In the genomic region with DNA sequence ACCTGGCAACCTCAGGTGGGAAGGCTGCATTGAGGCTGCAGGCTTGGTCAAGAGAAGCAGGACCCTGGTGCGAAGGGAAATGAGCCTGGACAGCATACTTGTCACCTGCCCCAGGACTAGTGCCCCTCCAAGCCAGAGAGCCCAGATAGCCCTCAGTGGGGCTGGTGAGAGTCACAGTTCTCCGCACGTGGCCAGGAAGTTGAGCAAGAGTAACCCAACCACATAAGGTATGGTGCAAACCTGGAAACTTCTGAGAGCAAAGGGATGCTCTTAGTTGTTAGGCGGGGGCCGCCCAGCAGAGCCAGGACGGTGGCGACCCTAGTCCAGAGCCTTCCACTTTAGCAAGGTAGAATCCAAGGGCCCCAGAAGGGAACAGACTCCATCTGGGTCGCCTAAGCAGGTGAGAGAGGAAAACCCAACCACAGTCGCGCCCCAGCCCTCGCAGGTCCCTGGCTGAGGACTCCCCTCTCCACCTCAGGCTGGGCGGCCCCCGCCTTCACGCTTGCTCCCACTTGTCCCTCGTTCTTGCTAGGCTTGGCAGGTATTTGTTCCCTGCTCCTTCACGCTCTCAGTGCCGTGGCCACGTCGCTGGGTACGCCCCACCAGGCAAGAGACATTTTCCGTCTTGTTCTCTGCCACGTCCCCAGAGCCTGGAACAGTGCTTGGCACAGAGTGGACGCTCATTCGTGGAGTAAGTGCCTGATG, we compare ENCODE assay signal across 9 cellular contexts. TPM values are rescaled to one million over a fixed set of nuclear protein-coding genes. Genes with fewer than 3 reads are reported as not detected.
DNase-seq lines count a peak whose midpoint lies in the region; ATAC-seq and TF ChIP-seq lines count a peak whose summit lies in the region.
"Had no signal": no experiment of that assay in that cellular context is flagged by ENCODE, and none has a peak within 500 bp of the region (broad histone marks: within the 10 kb centered on the region; RNA-seq: fewer than 3 reads in every experiment).

No MANE protein-coding gene starts in this region.

- H3K27ac ChIP-seq in mammary epithelial cell (ENCODE audit: insufficient read depth, low read depth, low read length) (no peak overlapping the region), tibial nerve (peak overlapping the region; percentile 79 to 96 (median 88))

- peak overlapping the region; percentile 92 for H2AFZ ChIP-seq in mammary epithelial cell (ENCODE audit: low read depth, low read length)

- H3K27me3 Mint-ChIP-seq in activated naive CD4-positive, alpha-beta T cell treated with anti-CD3 and anti-CD28 coated beads, Interleukin-2, amount 50 U/mL, for 24 hours = no peaks in the 10 kb centered on the region
- H3K27me3 Mint-ChIP-seq in mesothelial cell of epicardium (ENCODE audit: low read depth) = peaks cover 1% of the 10 kb centered on the region

- WGBS in mammary epithelial cell (ENCODE audit: low coverage, missing lambda C conversion rate) = 65% methylated on average over 12 of the region's 24 CpGs
- 72 to 76% methylated on average over 24 of the region's 24 CpGs for WGBS in tibial nerve, 2 donors

- no peak overlapping the region for H3K9ac ChIP-seq in mammary epithelial cell (ENCODE audit: insufficient read depth, low read length)

- H3K27me3 ChIP-seq in mammary epithelial cell (ENCODE audit: insufficient read depth, low read length) (no peaks in the 10 kb centered on the region), tibial nerve (no peaks in the 10 kb centered on the region)

- H3K4me2 ChIP-seq in mammary epithelial cell (ENCODE audit: insufficient read depth, low read depth, low read length) = no peak overlapping the region

- in situ Hi-C loops in mammary epithelial cell (cut with MboI; ENCODE audit: low sequenced_read_pairs in 2 of 2) = loop anchor here (5.0 kb wide), 2 partner anchors 36 to 41 kb away; no protein-coding TSS in a partner anchor

- POLR2A ChIA-PET in GM10248 (lab: Yijun Ruan, JAX) = interaction anchor here (1.0 to 1.4 kb wide), 3 partner anchors 20 to 36 kb away, joined by 3 to 15 read pairs (median 4); partner anchors contain the start of gene RHOV

- DNase-seq in activated naive CD4-positive, alpha-beta T cell treated with Interleukin-2 at 50 U/mL for 16 hours = no peak
- peak; percentile 75 for DNase-seq in mammary epithelial cell
- no peak for DNase-seq in mesothelial cell of epicardium (ENCODE audit: low spot score in 2 of 2, unreplicated experiment in 2 of 2)
- no peak for DNase-seq in tibial nerve (ENCODE audit: low spot score in 2 of 2)
- DNase-seq in activated CD4-positive, CD25-positive, alpha-beta regulatory T cell treated with anti-CD3 and anti-CD28 coated beads, Interleukin-2, amount 50 U/mL, for 72 hours = no peak
- DNase-seq in GM10248 (ENCODE audit: extremely low spot score) = no peak
- DNase-seq: SIG-M5 had no signal

- no TSS peak for BruUV-seq in mammary epithelial cell (replicated peaks; lab: Mats Ljungman, UMichigan)

- intact Hi-C loops in mammary epithelial cell (cut with micrococcal nuclease) = loop anchor here (2.0 to 5.0 kb wide), 2 partner anchors 18 to 86 kb away; partner anchors contain the start of genes DNAJC17, RHOV and ZFYVE19

- H3K4me1 ChIP-seq in mammary epithelial cell (ENCODE audit: insufficient read depth, low read length) = peaks cover 18% of the 10 kb centered on the region
- H3K4me1 ChIP-seq in tibial nerve = peaks cover 0 to 34% (median 10%) of the 10 kb centered on the region in 4 donors

- peak overlapping the region; percentile 100 for H3K4me3 Mint-ChIP-seq in activated naive CD4-positive, alpha-beta T cell treated with anti-CD3 and anti-CD28 coated beads, Interleukin-2, amount 50 U/mL, for 24 hours
- peak overlapping the region; percentile 99 for H3K4me3 Mint-ChIP-seq in mesothelial cell of epicardium

- no peak for TF ChIP-seq CTCF in mammary epithelial cell (conservative IDR thresholded peaks at IDR 0.05 in 1 of 2, IDR thresholded peaks at IDR 0.05 in 1 of 2; ENCODE audit: extremely low read depth in 1 of 2, insufficient read depth in 1 of 2, low read depth in 1 of 2, low read length in 2 of 2)
- TF ChIP-seq CTCF in mesothelial cell of epicardium (IDR thresholded peaks at IDR 0.05; ENCODE audit: unreplicated experiment) = no peak
- no peak for TF ChIP-seq CTCF in tibial nerve (IDR thresholded peaks at IDR 0.05)
- TF ChIP-seq CTCF in GM10248 (IDR thresholded peaks at IDR 0.05; ENCODE audit: control extremely low read depth, extremely low read depth, low read depth, missing control alignments) = no peak

- H3K79me2 ChIP-seq in mammary epithelial cell (ENCODE audit: insufficient read depth, low read length) = peaks cover 19% of the 10 kb centered on the region

- no peaks in the 10 kb centered on the region for H3K9me3 ChIP-seq in mammary epithelial cell (replicated peaks; ENCODE audit: insufficient read depth, low read length)
- H3K9me3 ChIP-seq in tibial nerve = no peaks in the 10 kb centered on the region

- H3K4me1 Mint-ChIP-seq in activated naive CD4-positive, alpha-beta T cell treated with anti-CD3 and anti-CD28 coated beads, Interleukin-2, amount 50 U/mL, for 24 hours = peaks cover 32% of the 10 kb centered on the region
- peaks cover 19% of the 10 kb centered on the region for H3K4me1 Mint-ChIP-seq in mesothelial cell of epicardium

- no peak overlapping the region for H3K4me3 ChIP-seq in mammary epithelial cell (replicated peaks in 1 of 3; ENCODE audit: insufficient read depth in 1 of 3, low read depth in 2 of 3, low read length in 3 of 3)
- peak overlapping the region; percentile 51 to 92 (median 85) for H3K4me3 ChIP-seq in tibial nerve

- H3K9me3 Mint-ChIP-seq in activated naive CD4-positive, alpha-beta T cell treated with anti-CD3 and anti-CD28 coated beads, Interleukin-2, amount 50 U/mL, for 24 hours = no peaks in the 10 kb centered on the region
- no peaks in the 10 kb centered on the region for H3K9me3 Mint-ChIP-seq in mesothelial cell of epicardium

- no peaks in the 10 kb centered on the region for H4K20me1 ChIP-seq in mammary epithelial cell (ENCODE audit: insufficient read depth, low read length)

- no peak overlapping the region for H3K27ac Mint-ChIP-seq in activated naive CD4-positive, alpha-beta T cell treated with anti-CD3 and anti-CD28 coated beads, Interleukin-2, amount 50 U/mL, for 24 hours
- H3K27ac Mint-ChIP-seq in mesothelial cell of epicardium = peak overlapping the region; percentile 99

- dilution Hi-C loops in mammary epithelial cell (cut with HindIII; ENCODE audit: low sequenced_read_pairs) = no loop called here

- peaks cover 2% of the 10 kb centered on the region for H3K36me3 Mint-ChIP-seq in activated naive CD4-positive, alpha-beta T cell treated with anti-CD3 and anti-CD28 coated beads, Interleukin-2, amount 50 U/mL, for 24 hours
- peaks cover 12% of the 10 kb centered on the region for H3K36me3 Mint-ChIP-seq in mesothelial cell of epicardium

- no peaks in the 10 kb centered on the region for H3K36me3 ChIP-seq in mammary epithelial cell (ENCODE audit: insufficient read depth, low read length)
- H3K36me3 ChIP-seq in tibial nerve = peaks cover 0 to 25% (median 0%) of the 10 kb centered on the region in 3 donors

- no peak for TF ChIP-seq EP300 in tibial nerve (IDR thresholded peaks at IDR 0.05)

- TF ChIP-seq POLR2A in tibial nerve (IDR thresholded peaks at IDR 0.05) = no peak

- CTCF ChIA-PET in mammary epithelial cell (lab: Charles Lee; ENCODE audit: low non-redundant PET) (interaction anchor here (0.6 to 1.7 kb wide), 4 partner anchors 13 to 36 kb away, joined by 8 to 29 read pairs (median 19); no protein-coding TSS in a partner anchor), GM10248 (lab: Yijun Ruan, JAX) (interaction anchor here (0.8 to 5.8 kb wide), 36 partner anchors 8 to 440 kb away, joined by 3 to 294 read pairs (median 4); partner anchors contain the start of genes C15orf62, KNL1, NUSAP1 and OIP5)

- no peak for ATAC-seq in GM18861 (IDR thresholded peaks at IDR 0.05; ENCODE audit: unreplicated experiment)

RNA-seq across cellular contexts. Expression of gene VPS18, which starts 1.1 kb away (rescaled TPM):
- total RNA-seq in mammary epithelial cell (10 to 100 TPM; 21.5 to 56.0 TPM), mesothelial cell of epicardium (30.1 to 31.2 TPM (median 30.5 TPM) in 3 replicates), tibial nerve (10 to 100 TPM; 22.2 to 29.2 (median 25.2) TPM)
- polyA plus RNA-seq in mammary epithelial cell = 18.4 TPM
- polyA minus RNA-seq in mammary epithelial cell = 43.4 TPM

RNA-seq across cellular contexts. Expression of gene RHOV, which starts 19.1 kb away (rescaled TPM):
- total RNA-seq in mammary epithelial cell = under 1 TPM; 0.83 to 0.87 TPM
- 0.90 TPM for polyA plus RNA-seq in mammary epithelial cell
- not detected for polyA minus RNA-seq in mammary epithelial cell
- total RNA-seq in mesothelial cell of epicardium = 3.4 to 4.4 TPM (median 3.4 TPM) in 3 replicates
- under 1 TPM in 2 of 4 donors, not detected in 2; 0.39 to 0.60 TPM for total RNA-seq in tibial nerve

RNA-seq across cellular contexts. Expression of gene DLL4, which starts 36.0 kb away (rescaled TPM):
- under 1 TPM in 1 of 2 donors, not detected in 1; under 0.01 TPM for total RNA-seq in mammary epithelial cell
- polyA plus RNA-seq in mammary epithelial cell = not detected
- polyA minus RNA-seq in mammary epithelial cell = not detected
- total RNA-seq in mesothelial cell of epicardium = 0.20 to 0.31 TPM (median 0.24 TPM) in 3 replicates
- 10 to 100 TPM in 1 of 4 donors, 1 to 10 TPM in 3; 4.2 to 11.2 (median 7.1) TPM for total RNA-seq in tibial nerve

RNA-seq across cellular contexts. Expression of gene SPINT1, which starts 49.3 kb away (rescaled TPM):
- total RNA-seq in mammary epithelial cell (100 to 1,000 TPM; 154 to 226 TPM), mesothelial cell of epicardium (141 to 152 TPM (median 147 TPM) in 3 replicates), tibial nerve (10 to 100 TPM in 1 of 4 donors, 1 to 10 TPM in 3; 1.1 to 12.0 (median 4.2) TPM)
- 204 TPM for polyA plus RNA-seq in mammary epithelial cell
- polyA minus RNA-seq in mammary epithelial cell = 283 TPM

Comparison
In these comparisons a context has a peak if more than half of its experiments do, and no peak if none do; other contexts are left out.
1. H3K4me3 ChIP-seq: peak in tibial nerve (4 of 4); none in mammary epithelial cell (0 of 3).